In genomic region chr2:218876562-218877219, GRCh38 we compare ENCODE assay signal across 8 cellular contexts. TPM values are rescaled to one million over a fixed set of nuclear protein-coding genes. Genes with fewer than 3 reads are reported as not detected.
DNase-seq lines count a peak whose midpoint lies in the region; ATAC-seq, FAIRE-seq and TF ChIP-seq lines count a peak whose summit lies in the region.

No MANE protein-coding gene starts in this region.

- no peak overlapping the region for H3K4me3 ChIP-seq in astrocyte (ENCODE audit: insufficient read depth, low read depth, low read length)
- no peak overlapping the region for H3K4me3 ChIP-seq in smooth muscle cell

- H3K27me3 Mint-ChIP-seq in astrocyte (ENCODE audit: low read depth, unreplicated experiment): peaks cover 72% of the 10 kb centered on the region

- no peak overlapping the region for H3K4me2 ChIP-seq in astrocyte (ENCODE audit: low read length)
- H3K4me2 ChIP-seq in smooth muscle cell: no peak overlapping the region

- H4K20me1 ChIP-seq in astrocyte (ENCODE audit: insufficient read depth, low read length): peaks cover 10% of the 10 kb centered on the region
- H4K20me1 ChIP-seq in smooth muscle cell (ENCODE audit: low read depth): no peaks in the 10 kb centered on the region

- H3K9me3 Mint-ChIP-seq in astrocyte (ENCODE audit: unreplicated experiment): peaks cover 2% of the 10 kb centered on the region

- no peaks in the 10 kb centered on the region for H3K4me1 ChIP-seq in astrocyte (ENCODE audit: insufficient read depth, low read length)
- peaks cover 23% of the 10 kb centered on the region for H3K4me1 ChIP-seq in smooth muscle cell (ENCODE audit: low read depth)

- no peak overlapping the region for H2AFZ ChIP-seq in astrocyte (ENCODE audit: low read depth, low read length)
- no peak overlapping the region for H2AFZ ChIP-seq in smooth muscle cell (ENCODE audit: low read depth)

- peaks cover 4% of the 10 kb centered on the region for H3K9me3 ChIP-seq in astrocyte (ENCODE audit: insufficient read depth, low read depth, low read length)
- no peaks in the 10 kb centered on the region for H3K9me3 ChIP-seq in smooth muscle cell (replicated peaks; ENCODE audit: low read depth)

- H3K9ac ChIP-seq in astrocyte (ENCODE audit: low read length) (no peak overlapping the region), smooth muscle cell (ENCODE audit: low read depth) (no peak overlapping the region)

- DNase-seq in GM10266 (ENCODE audit: extremely low spot score) (peak; percentile 82), NCI-H1417 (lab: John Stamatoyannopoulos, UW) (peak; percentile 57 to 91 (median 66)), T-helper 2 cell (peak in 4 of 5 experiments; percentile 58 to 62 (median 60)), astrocyte (ENCODE audit: low read depth) (peak; percentile 18), hepatic stellate cell (ENCODE audit: low spot score) (peak; percentile 74), smooth muscle cell (lab: John Stamatoyannopoulos, UW; ENCODE audit: unreplicated experiment) (peak; percentile 28)

- FAIRE-seq in astrocyte (lab: Jason Lieb, UNC): no peak

- TF ChIP-seq CTCF in GM10266 (IDR thresholded peaks at IDR 0.05; ENCODE audit: control insufficient read depth, insufficient read depth, low read depth, missing control alignments) (peak; percentile 93), astrocyte (IDR thresholded peaks at IDR 0.05; ENCODE audit: insufficient read depth, low read depth, low read length) (peak; percentile 99), smooth muscle cell (IDR thresholded peaks at IDR 0.05; ENCODE audit: borderline replicate concordance, insufficient read depth, poor library complexity, severe bottlenecking) (peak; percentile 98)

- ATAC-seq in GM21717 (IDR thresholded peaks at IDR 0.05; ENCODE audit: unreplicated experiment) (no peak), GM21381 (IDR thresholded peaks at IDR 0.05; ENCODE audit: unreplicated experiment) (no peak)

- H3K27me3 ChIP-seq in astrocyte (ENCODE audit: insufficient read depth, low read length): peaks cover 85% of the 10 kb centered on the region
- H3K27me3 ChIP-seq in smooth muscle cell (ENCODE audit: low read depth): peaks cover 69% of the 10 kb centered on the region

- H3F3A ChIP-seq in smooth muscle cell (ENCODE audit: low read depth): no peaks in the 10 kb centered on the region

- H3K27ac ChIP-seq in astrocyte (ENCODE audit: low read depth, low read length) (no peak overlapping the region), smooth muscle cell (ENCODE audit: low read depth) (no peak overlapping the region)

- H3K36me3 ChIP-seq in astrocyte (ENCODE audit: insufficient read depth, low read length): no peaks in the 10 kb centered on the region
- no peaks in the 10 kb centered on the region for H3K36me3 ChIP-seq in smooth muscle cell (ENCODE audit: low read depth)

- H3K79me2 ChIP-seq in astrocyte (ENCODE audit: insufficient read depth, low read length): no peaks in the 10 kb centered on the region
- no peaks in the 10 kb centered on the region for H3K79me2 ChIP-seq in smooth muscle cell (ENCODE audit: low read depth)

- 0% methylated on average over 3 of the region's 3 CpGs for WGBS in smooth muscle cell (ENCODE audit: low lambda C conversion rate)

- no peaks in the 10 kb centered on the region for H3K36me3 Mint-ChIP-seq in astrocyte (ENCODE audit: low read depth, unreplicated experiment)

- H3K27ac Mint-ChIP-seq in astrocyte (ENCODE audit: unreplicated experiment): no peak overlapping the region

- no peak overlapping the region for H3K4me3 Mint-ChIP-seq in astrocyte (ENCODE audit: unreplicated experiment)

- peaks cover 20% of the 10 kb centered on the region for H3K4me1 Mint-ChIP-seq in astrocyte (ENCODE audit: low read depth, unreplicated experiment)

RNA-seq across cellular contexts. Expression of gene WNT10A, which starts 4.0 kb away (rescaled TPM):
- total RNA-seq in astrocyte: 0.91 and 2.5 TPM in 2 replicates
- 3.5 and 3.6 TPM in 2 replicates for total RNA-seq in smooth muscle cell
- 2.3 and 21.2 TPM in 2 replicates for polyA plus RNA-seq in smooth muscle cell

RNA-seq across cellular contexts. Expression of gene WNT6, which starts 17.1 kb away (rescaled TPM):
- total RNA-seq in astrocyte: 1.3 and 2.6 TPM in 2 replicates
- total RNA-seq in smooth muscle cell: 9.3 and 12.1 TPM in 2 replicates
- polyA plus RNA-seq in smooth muscle cell: 7.9 and 44.6 TPM in 2 replicates

RNA-seq across cellular contexts. Expression of gene PRKAG3, which starts 45.1 kb away (rescaled TPM):
- not detected in 2 replicates for total RNA-seq in astrocyte
- total RNA-seq in smooth muscle cell: not detected in 2 replicates
- not detected in 2 replicates for polyA plus RNA-seq in smooth muscle cell

Comparison
In these comparisons a context has a peak if more than half of its experiments do, and no peak if none do; other contexts are left out.
1. DNase-seq: peak in every context shown above with its lines; median percentile 82 in GM10266; 74 in hepatic stellate cell; 66 in NCI-H1417; 60 in T-helper 2 cell; 28 in smooth muscle cell; 18 in astrocyte.